1 cellular context compared by ENCODE assay signal in genomic region chr13:29903524-29903923, GRCh38.
TF ChIP-seq lines count a peak whose summit lies in the region.

No MANE protein-coding gene starts in this region.

TF ChIP-seq in GM23338, 12 proteins besides CTCF, POLR2A, EP300 and RAD21 (continued from another document):
- TF ChIP-seq, protein P1, sequence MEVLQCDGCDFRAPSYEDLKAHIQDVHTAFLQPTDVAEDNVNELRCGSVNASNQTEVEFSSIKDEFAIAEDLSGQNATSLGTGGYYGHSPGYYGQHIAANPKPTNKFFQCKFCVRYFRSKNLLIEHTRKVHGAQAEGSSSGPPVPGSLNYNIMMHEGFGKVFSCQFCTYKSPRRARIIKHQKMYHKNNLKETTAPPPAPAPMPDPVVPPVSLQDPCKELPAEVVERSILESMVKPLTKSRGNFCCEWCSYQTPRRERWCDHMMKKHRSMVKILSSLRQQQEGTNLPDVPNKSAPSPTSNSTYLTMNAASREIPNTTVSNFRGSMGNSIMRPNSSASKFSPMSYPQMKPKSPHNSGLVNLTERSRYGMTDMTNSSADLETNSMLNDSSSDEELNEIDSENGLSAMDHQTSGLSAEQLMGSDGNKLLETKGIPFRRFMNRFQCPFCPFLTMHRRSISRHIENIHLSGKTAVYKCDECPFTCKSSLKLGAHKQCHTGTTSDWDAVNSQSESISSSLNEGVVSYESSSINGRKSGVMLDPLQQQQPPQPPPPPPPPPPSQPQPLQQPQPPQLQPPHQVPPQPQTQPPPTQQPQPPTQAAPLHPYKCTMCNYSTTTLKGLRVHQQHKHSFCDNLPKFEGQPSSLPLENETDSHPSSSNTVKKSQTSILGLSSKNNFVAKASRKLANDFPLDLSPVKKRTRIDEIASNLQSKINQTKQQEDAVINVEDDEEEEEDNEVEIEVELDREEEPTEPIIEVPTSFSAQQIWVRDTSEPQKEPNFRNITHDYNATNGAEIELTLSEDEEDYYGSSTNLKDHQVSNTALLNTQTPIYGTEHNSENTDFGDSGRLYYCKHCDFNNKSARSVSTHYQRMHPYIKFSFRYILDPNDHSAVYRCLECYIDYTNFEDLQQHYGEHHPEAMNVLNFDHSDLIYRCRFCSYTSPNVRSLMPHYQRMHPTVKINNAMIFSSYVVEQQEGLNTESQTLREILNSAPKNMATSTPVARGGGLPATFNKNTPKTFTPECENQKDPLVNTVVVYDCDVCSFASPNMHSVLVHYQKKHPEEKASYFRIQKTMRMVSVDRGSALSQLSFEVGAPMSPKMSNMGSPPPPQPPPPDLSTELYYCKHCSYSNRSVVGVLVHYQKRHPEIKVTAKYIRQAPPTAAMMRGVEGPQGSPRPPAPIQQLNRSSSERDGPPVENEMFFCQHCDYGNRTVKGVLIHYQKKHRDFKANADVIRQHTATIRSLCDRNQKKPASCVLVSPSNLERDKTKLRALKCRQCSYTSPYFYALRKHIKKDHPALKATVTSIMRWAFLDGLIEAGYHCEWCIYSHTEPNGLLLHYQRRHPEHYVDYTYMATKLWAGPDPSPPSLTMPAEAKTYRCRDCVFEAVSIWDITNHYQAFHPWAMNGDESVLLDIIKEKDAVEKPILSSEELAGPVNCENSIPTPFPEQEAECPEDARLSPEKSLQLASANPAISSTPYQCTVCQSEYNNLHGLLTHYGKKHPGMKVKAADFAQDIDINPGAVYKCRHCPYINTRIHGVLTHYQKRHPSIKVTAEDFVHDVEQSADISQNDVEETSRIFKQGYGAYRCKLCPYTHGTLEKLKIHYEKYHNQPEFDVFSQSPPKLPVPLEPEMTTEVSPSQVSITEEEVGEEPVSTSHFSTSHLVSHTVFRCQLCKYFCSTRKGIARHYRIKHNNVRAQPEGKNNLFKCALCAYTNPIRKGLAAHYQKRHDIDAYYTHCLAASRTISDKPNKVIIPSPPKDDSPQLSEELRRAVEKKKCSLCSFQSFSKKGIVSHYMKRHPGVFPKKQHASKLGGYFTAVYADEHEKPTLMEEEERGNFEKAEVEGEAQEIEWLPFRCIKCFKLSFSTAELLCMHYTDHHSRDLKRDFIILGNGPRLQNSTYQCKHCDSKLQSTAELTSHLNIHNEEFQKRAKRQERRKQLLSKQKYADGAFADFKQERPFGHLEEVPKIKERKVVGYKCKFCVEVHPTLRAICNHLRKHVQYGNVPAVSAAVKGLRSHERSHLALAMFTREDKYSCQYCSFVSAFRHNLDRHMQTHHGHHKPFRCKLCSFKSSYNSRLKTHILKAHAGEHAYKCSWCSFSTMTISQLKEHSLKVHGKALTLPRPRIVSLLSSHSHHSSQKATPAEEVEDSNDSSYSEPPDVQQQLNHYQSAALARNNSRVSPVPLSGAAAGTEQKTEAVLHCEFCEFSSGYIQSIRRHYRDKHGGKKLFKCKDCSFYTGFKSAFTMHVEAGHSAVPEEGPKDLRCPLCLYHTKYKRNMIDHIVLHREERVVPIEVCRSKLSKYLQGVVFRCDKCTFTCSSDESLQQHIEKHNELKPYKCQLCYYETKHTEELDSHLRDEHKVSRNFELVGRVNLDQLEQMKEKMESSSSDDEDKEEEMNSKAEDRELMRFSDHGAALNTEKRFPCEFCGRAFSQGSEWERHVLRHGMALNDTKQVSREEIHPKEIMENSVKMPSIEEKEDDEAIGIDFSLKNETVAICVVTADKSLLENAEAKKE (CRISPR knock-in tag; IDR thresholded peaks at IDR 0.05) = no peak
- TF ChIP-seq POLR2AphosphoS5 (IDR thresholded peaks at IDR 0.05; ENCODE audit: low read depth) (no peak), STAT1 (IDR thresholded peaks at IDR 0.05; ENCODE audit: unreplicated experiment) (no peak)
